Comparison of ENCODE assay signal across 8 cellular contexts in genomic region chr19:13774217-13775191, GRCh38.
DNase-seq lines count a peak whose midpoint lies in the region; ATAC-seq, FAIRE-seq and TF ChIP-seq lines count a peak whose summit lies in the region.

TSS of gene C19orf53 (plus strand) at chr19:13774456. CDS start at chr19:13774478, 22 bp downstream.

- no peak for TF ChIP-seq CTCF in AG09319 (IDR thresholded peaks at IDR 0.05; ENCODE audit: low read depth, low read length)

- DNase-seq in AG09319 (ENCODE audit: extremely low read depth, low read depth) (peak; percentile 77), NCI-H446 treated with DMSO at 0.1 percent for 48 hours (lab: John Stamatoyannopoulos, UW) (peak; percentile 81), cerebellar cortex (ENCODE audit: low spot score) (peak; percentile 96)
- DNase-seq in stimulated activated CD4-positive, alpha-beta T cell treated with anti-CD3 and anti-CD28 coated beads, Interleukin-12 subunit alpha, Interleukin-12 subunit beta, amount 100 ng/mL, for 4 hours = peak; percentile 83

- peak; percentile 91 for ATAC-seq in GM19035 (IDR thresholded peaks at IDR 0.05; ENCODE audit: unreplicated experiment)
- ATAC-seq in HG03354 (IDR thresholded peaks at IDR 0.05; ENCODE audit: poor library complexity, severe bottlenecking, unreplicated experiment) = peak; percentile 95
- peak; percentile 100 for ATAC-seq in activated CD4-positive, CD25-positive, alpha-beta regulatory T cell treated with anti-CD3 and anti-CD28 coated beads, Interleukin-2, amount 50 U/mL, for 24 hours

- FAIRE-seq in islet of Langerhans (lab: Jason Lieb, UNC) = peak; percentile 73

Comparison
In these comparisons a context has a peak if more than half of its experiments do, and no peak if none do; other contexts are left out.
1. Peak in every context shown above with its lines: DNase-seq and ATAC-seq.